1 cellular context compared by ENCODE assay signal in genomic region chr6:36118550-36119107, GRCh38.
A peak's percentile ranks its signal among the peaks of the same experiment; 100 is the strongest.
TF ChIP-seq lines count a peak whose summit lies in the region.

No MANE protein-coding gene starts in this region.

TF ChIP-seq in HEK293, 187 proteins besides CTCF, POLR2A, EP300 and RAD21 (continued from another document):
- TF ChIP-seq ZNF341 (tag by site-specific recombination; IDR thresholded peaks at IDR 0.05; ENCODE audit: low read depth) (peak; percentile 77), ZNF843 (tag by site-specific recombination; IDR thresholded peaks at IDR 0.05) (no peak), AEBP2 (tag by site-specific recombination; IDR thresholded peaks at IDR 0.05; ENCODE audit: borderline replicate concordance) (no peak), KLF10 (tag by site-specific recombination; IDR thresholded peaks at IDR 0.05) (no peak), ZNF677 (tag by site-specific recombination; IDR thresholded peaks at IDR 0.05) (peak; percentile 82), ZBTB44 (tag by site-specific recombination; IDR thresholded peaks at IDR 0.05) (no peak), ZIC2 (tag by site-specific recombination; IDR thresholded peaks at IDR 0.05) (peak; percentile 28; the same call in 1 of the 2 replicates), ATF2 (tag by site-specific recombination; IDR thresholded peaks at IDR 0.05; ENCODE audit: low read depth) (no peak), ZNF555 (tag by site-specific recombination; conservative IDR thresholded peaks at IDR 0.05) (no peak), SCRT2 (tag by site-specific recombination; IDR thresholded peaks at IDR 0.05) (0 out of 2 replicates have a peak, but pooled peaks have one; percentile 14), ZNF645 (tag by site-specific recombination; IDR thresholded peaks at IDR 0.05) (no peak), ZNF792 (tag by site-specific recombination; IDR thresholded peaks at IDR 0.05) (no peak)
